14 cellular contexts compared by ENCODE assay signal in the genomic region with DNA sequence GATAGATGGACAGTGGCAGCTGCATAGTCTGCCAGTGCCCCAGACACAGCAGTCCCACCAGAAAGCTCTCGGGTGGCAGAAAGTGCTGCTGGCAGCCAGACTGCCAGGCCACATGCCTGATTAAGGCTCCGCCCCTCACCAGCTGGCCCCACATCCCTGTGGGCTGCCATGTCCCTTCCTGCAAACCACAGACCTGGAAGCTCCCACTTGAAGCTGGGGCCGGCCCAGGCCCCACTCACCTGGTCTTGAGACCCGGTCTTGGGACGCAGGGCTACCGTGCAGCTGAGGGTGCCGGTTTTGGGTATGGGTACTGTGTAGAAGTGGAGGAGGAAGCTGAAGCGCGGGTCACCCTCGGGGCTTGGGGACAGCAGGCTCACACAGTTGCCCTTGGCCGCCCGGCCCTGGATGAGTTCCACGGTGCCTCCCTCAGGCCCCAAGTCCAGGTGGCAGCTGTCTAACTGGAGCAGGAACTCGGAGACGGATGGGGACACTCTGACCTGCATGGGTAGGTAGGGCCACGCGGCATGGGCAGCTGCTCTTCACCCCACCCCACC. TPM values are rescaled to one million over a fixed set of nuclear protein-coding genes. Genes with fewer than 3 reads are reported as not detected.
DNase-seq lines count a peak whose midpoint lies in the region; ATAC-seq, FAIRE-seq and TF ChIP-seq lines count a peak whose summit lies in the region.
"Had no signal": no experiment of that assay in that cellular context is flagged by ENCODE, and none has a peak within 500 bp of the region (broad histone marks: within the 10 kb centered on the region; RNA-seq: fewer than 3 reads in every experiment).

No MANE protein-coding gene starts in this region.

- in situ Hi-C loops in HepG2 (cut with HindIII; ENCODE audit: extremely low pct_ligation_motif_present, low pct_unique_long_range_greater_than_20kb): no loop called here

- no peaks in the 10 kb centered on the region for H3K4me1 Mint-ChIP-seq in activated CD4-positive, alpha-beta memory T cell treated with anti-CD3 and anti-CD28 coated beads, Interleukin-2, amount 10 ng/mL, durations not matched to agents 7 days and 5 days

- H3K9me3 ChIP-seq in BLaER1: no peaks in the 10 kb centered on the region
- no peaks in the 10 kb centered on the region for H3K9me3 ChIP-seq in DND-41 (ENCODE audit: insufficient read depth, low read length, severe bottlenecking)
- no peaks in the 10 kb centered on the region for H3K9me3 ChIP-seq in HepG2 (ENCODE audit: low read length)
- no peaks in the 10 kb centered on the region for H3K9me3 ChIP-seq in gastroesophageal sphincter

- H2AFZ ChIP-seq in DND-41 (ENCODE audit: low read depth, low read length): no peak overlapping the region
- no peak overlapping the region for H2AFZ ChIP-seq in HepG2 (ENCODE audit: low read length)

- FAIRE-seq in HepG2 (lab: Jason Lieb, UNC): no peak

- no peaks in the 10 kb centered on the region for H3K27me3 ChIP-seq in BLaER1
- H3K27me3 ChIP-seq in DND-41 (ENCODE audit: insufficient read depth, low read length, poor library complexity): no peaks in the 10 kb centered on the region
- no peaks in the 10 kb centered on the region for H3K27me3 ChIP-seq in HepG2 (ENCODE audit: control insufficient read depth in 1 of 2, insufficient read depth in 2 of 2, low read length in 2 of 2)
- H3K27me3 ChIP-seq in gastroesophageal sphincter: no peaks in the 10 kb centered on the region

- H3K36me3 ChIP-seq in BLaER1 (peaks cover 94% of the 10 kb centered on the region), DND-41 (ENCODE audit: insufficient read depth, low read length) (peaks cover 39% of the 10 kb centered on the region), HepG2 (replicated peaks in 1 of 2; ENCODE audit: control insufficient read depth in 1 of 2, insufficient read depth in 2 of 2, low read length in 2 of 2) (peaks cover 3 to 9% of the 10 kb centered on the region in 2 experiments; a peak in 3 of 5 replicates), gastroesophageal sphincter (peaks cover 0 to 91% of the 10 kb centered on the region in 2 donors)

- no peaks in the 10 kb centered on the region for H3K79me2 ChIP-seq in DND-41 (ENCODE audit: insufficient read depth, low read length)
- no peaks in the 10 kb centered on the region for H3K79me2 ChIP-seq in HepG2 (ENCODE audit: insufficient read depth, low read length)

- intact Hi-C loops in HepG2 (cut with micrococcal nuclease; ENCODE audit: unreplicated experiment): no loop called here

- no peak for TF ChIP-seq RAD21 in HepG2 (CRISPR knock-in tag; IDR thresholded peaks at IDR 0.05)

- WGBS in HepG2 (ENCODE audit: low lambda C conversion rate): 91% methylated on average over 11 of the region's 17 CpGs
- 54 to 84% methylated on average over 5 to 6 of the region's 17 CpGs for WGBS in gastroesophageal sphincter (ENCODE audit: low coverage in 1 of 2), 2 donors

- peaks cover 18% of the 10 kb centered on the region for H3K36me3 Mint-ChIP-seq in activated CD4-positive, alpha-beta memory T cell treated with anti-CD3 and anti-CD28 coated beads, Interleukin-2, amount 10 ng/mL, durations not matched to agents 7 days and 5 days (ENCODE audit: low read depth)

- no TSS peak for BruUV-seq in HepG2 (replicated peaks; lab: Mats Ljungman, UMichigan)

- no peak overlapping the region for H3K4me3 ChIP-seq in BLaER1
- no peak overlapping the region for H3K4me3 ChIP-seq in DND-41 (ENCODE audit: low read depth in 1 of 2, low read length in 2 of 2)
- no peak overlapping the region for H3K4me3 ChIP-seq in HepG2 (replicated peaks in 1 of 3; ENCODE audit: insufficient read depth in 1 of 3, low read depth in 2 of 3, low read length in 3 of 3)
- no peak overlapping the region for H3K4me3 ChIP-seq in gastroesophageal sphincter

- H3K27ac ChIP-seq in BLaER1: peak overlapping the region; percentile 62
- no peak overlapping the region for H3K27ac ChIP-seq in DND-41 (ENCODE audit: low read length)
- no peak overlapping the region for H3K27ac ChIP-seq in HepG2 (ENCODE audit: extremely low read length, insufficient read depth, low read length)
- H3K27ac ChIP-seq in gastroesophageal sphincter: no peak overlapping the region

- no peak for TF ChIP-seq EP300 in HepG2 (IDR thresholded peaks at IDR 0.05; ENCODE audit: low read depth in 2 of 2, low read length in 2 of 2)
- no peak for TF ChIP-seq EP300 in HepG2 (CRISPR knock-in tag; IDR thresholded peaks at IDR 0.05; ENCODE audit: borderline replicate concordance)
- TF ChIP-seq EP300 in gastroesophageal sphincter (IDR thresholded peaks at IDR 0.05): no peak

- H3K9ac ChIP-seq in BLaER1: peak overlapping the region; percentile 48; the same call in 1 of the 2 replicates
- no peak overlapping the region for H3K9ac ChIP-seq in DND-41 (ENCODE audit: low read depth, low read length)
- no peak overlapping the region for H3K9ac ChIP-seq in HepG2 (ENCODE audit: insufficient read depth, low read depth, low read length)

- peak; percentile 9; the same call in 2 of the 3 replicates for ATAC-seq in DND-41 (ENCODE audit: insufficient read depth, low read depth)
- no peak; the same call in 2 of the 3 replicates for ATAC-seq in HepG2
- no peak for ATAC-seq in HG02870 (IDR thresholded peaks at IDR 0.05; ENCODE audit: unreplicated experiment)
- no peak for ATAC-seq in gastroesophageal sphincter

- H3K27ac Mint-ChIP-seq in activated CD4-positive, alpha-beta memory T cell treated with anti-CD3 and anti-CD28 coated beads, Interleukin-2, amount 10 ng/mL, durations not matched to agents 7 days and 5 days: peak overlapping the region; percentile 10

- DNase-seq in DND-41: no peak
- no peak for DNase-seq in activated CD4-positive, alpha-beta memory T cell treated with anti-CD3 and anti-CD28 coated beads, Interleukin-2, amount 10 ng/mL, durations not matched to agents 7 days and 5 days
- DNase-seq in HepG2 (ENCODE audit: low spot score): no peak
- DNase-seq in cerebellar nuclear complex (lab: John Stamatoyannopoulos, UW): no peak
- DNase-seq in middle frontal gyrus (ENCODE audit: extremely low spot score, low spot score): no peak
- DNase-seq: activated effector memory CD4-positive, alpha-beta T cell treated with anti-CD3 and anti-CD28 coated beads, Interleukin-2, amount 50 U/mL, for 16 hours; naive B cell; NCI-H1092; NCI-H510A; stimulated activated naive CD4-positive, alpha-beta T cell treated with Interleukin-2 at 50 U/mL for 16 hours; T-helper 9 cell had no signal

- H3K27me3 Mint-ChIP-seq in activated CD4-positive, alpha-beta memory T cell treated with anti-CD3 and anti-CD28 coated beads, Interleukin-2, amount 10 ng/mL, durations not matched to agents 7 days and 5 days: no peaks in the 10 kb centered on the region
- H3K27me3 Mint-ChIP-seq: naive B cell had no signal

- POLR2A ChIA-PET in activated CD4-positive, alpha-beta memory T cell treated with anti-CD3 and anti-CD28 coated beads, Interleukin-2, amount 10 ng/mL, durations not matched to agents 7 days and 5 days (lab: Charles Lee): interaction anchor here (1.1 to 1.2 kb wide), 3 partner anchors 15 to 81 kb away, joined by 3 to 4 read pairs (median 3); a partner anchor contains a TSS
- POLR2A ChIA-PET in HepG2 (lab: Yijun Ruan, JAX): interaction anchor here (1.3 kb wide), 1 partner anchor 16 kb away, joined by 4 read pairs; no protein-coding TSS in a partner anchor

- CTCF ChIA-PET in activated CD4-positive, alpha-beta memory T cell treated with anti-CD3 and anti-CD28 coated beads, Interleukin-2, amount 10 ng/mL, durations not matched to agents 7 days and 5 days (lab: Charles Lee): no interaction called here
- CTCF ChIA-PET in HepG2 (lab: Yijun Ruan, JAX; ENCODE audit: low intra/inter-chr PET ratio, low total read pairs): no interaction called here

- TF ChIP-seq POLR2A in HepG2 (IDR thresholded peaks at IDR 0.05; ENCODE audit: insufficient read depth in 1 of 2, low read depth in 2 of 2, low read length in 2 of 2): no peak
- TF ChIP-seq POLR2A in gastroesophageal sphincter (IDR thresholded peaks at IDR 0.05): no peak

- H4K20me1 ChIP-seq in BLaER1 (peaks cover 65% of the 10 kb centered on the region), DND-41 (ENCODE audit: insufficient read depth, low read length) (no peaks in the 10 kb centered on the region; the same call in 1 of the 2 replicates), HepG2 (ENCODE audit: insufficient read depth, low read length) (no peaks in the 10 kb centered on the region)

- no peaks in the 10 kb centered on the region for H3K9me3 Mint-ChIP-seq in activated CD4-positive, alpha-beta memory T cell treated with anti-CD3 and anti-CD28 coated beads, Interleukin-2, amount 10 ng/mL, durations not matched to agents 7 days and 5 days
- H3K9me3 Mint-ChIP-seq: naive B cell had no signal

- peaks cover 26% of the 10 kb centered on the region for H3K4me1 ChIP-seq in BLaER1
- no peaks in the 10 kb centered on the region for H3K4me1 ChIP-seq in DND-41 (ENCODE audit: insufficient read depth, low read length)
- peaks cover 14% of the 10 kb centered on the region for H3K4me1 ChIP-seq in HepG2 (ENCODE audit: insufficient read depth, low read length)
- H3K4me1 ChIP-seq in gastroesophageal sphincter: peaks cover 0 to 9% (median 0%) of the 10 kb centered on the region in 3 donors

- H3K4me2 ChIP-seq in BLaER1 (peak overlapping the region; percentile 18), DND-41 (ENCODE audit: insufficient read depth, low read length) (no peak overlapping the region), HepG2 (ENCODE audit: low read depth, low read length) (no peak overlapping the region)

- TF ChIP-seq CTCF in DND-41 (IDR thresholded peaks at IDR 0.05; ENCODE audit: borderline replicate concordance, extremely low read depth, low read length, poor library complexity, severe bottlenecking) (no peak), HepG2 (CRISPR knock-in tag; IDR thresholded peaks at IDR 0.05) (no peak), gastroesophageal sphincter (IDR thresholded peaks at IDR 0.05) (no peak)

- no peak overlapping the region for H3K4me3 Mint-ChIP-seq in activated CD4-positive, alpha-beta memory T cell treated with anti-CD3 and anti-CD28 coated beads, Interleukin-2, amount 10 ng/mL, durations not matched to agents 7 days and 5 days
- H3K4me3 Mint-ChIP-seq: naive B cell had no signal

RNA-seq across cellular contexts. Expression of a gene that starts 15.3 kb away (rescaled TPM):
- total RNA-seq in activated CD4-positive, alpha-beta memory T cell treated with anti-CD3 and anti-CD28 coated beads, Interleukin-2, amount 10 ng/mL, durations not matched to agents 7 days and 5 days: 10 to 100 TPM; 65.6 to 65.8 TPM
- total RNA-seq in HepG2 (2016; rRNA removed; fragmentation: Illumina TruSeq; extraction: Trizol) (20.3 and 35.6 TPM in 2 replicates), gastroesophageal sphincter (10 to 100 TPM; 42.5 to 91.4 (median 63.2) TPM)
- total RNA-seq in HepG2 (2016; cell fraction: cytosol; rRNA removed; fragmentation: Illumina TruSeq; extraction: Trizol; ENCODE audit: low read depth): 7.4 and 10.3 TPM in 2 replicates
- 18.5 and 37.2 TPM in 2 replicates for total RNA-seq in HepG2 (2016; cell fraction: insoluble cytoplasmic fraction; rRNA removed; fragmentation: Illumina TruSeq; extraction: Trizol)
- total RNA-seq in HepG2 (2016; cell fraction: membrane; rRNA removed; fragmentation: Illumina TruSeq; extraction: Trizol): 18.1 and 18.9 TPM in 2 replicates
- 26.8 and 31.7 TPM in 2 replicates for total RNA-seq in HepG2 (2016; cell fraction: nucleus; rRNA removed; fragmentation: Illumina TruSeq; extraction: Trizol)
- 36.8 and 41.3 TPM in 2 replicates for polyA plus RNA-seq in HepG2 (2011; rRNA removed)
- 20.2 and 34.2 TPM in 2 replicates for polyA plus RNA-seq in HepG2 (2011; cell fraction: cytosol; rRNA removed)
- 102 and 128 TPM in 2 replicates for polyA plus RNA-seq in HepG2 (2011; cell fraction: nucleus; rRNA removed)
- 16.9 and 23.2 TPM in 2 replicates for polyA plus RNA-seq in HepG2 (2012)
- 8.3 and 9.4 TPM in 2 replicates for polyA plus RNA-seq in HepG2 (2016; cell fraction: cytosol; fragmentation: Illumina TruSeq; extraction: Trizol; ENCODE audit: low read depth)
- polyA plus RNA-seq in HepG2 (2016; cell fraction: insoluble cytoplasmic fraction; fragmentation: Illumina TruSeq; extraction: Trizol; ENCODE audit: low read depth): 21.4 and 32.6 TPM in 2 replicates
- 12.8 and 13.0 TPM in 2 replicates for polyA plus RNA-seq in HepG2 (2016; cell fraction: membrane; fragmentation: Illumina TruSeq; extraction: Trizol; ENCODE audit: low read depth)
- polyA plus RNA-seq in HepG2 (2016; cell fraction: nucleus; fragmentation: Illumina TruSeq; extraction: Trizol; ENCODE audit: insufficient read depth, low read depth): 68.3 and 83.1 TPM in 2 replicates
- 71.8 and 195 TPM in 2 replicates for polyA minus RNA-seq in HepG2 (2011; rRNA and poly(A)+ RNA removed; ENCODE audit: low replicate concordance)
- 13.5 and 19.9 TPM in 2 replicates for polyA minus RNA-seq in HepG2 (2011; cell fraction: cytosol; rRNA and poly(A)+ RNA removed)
- 25.4 and 26.6 TPM in 2 replicates for polyA minus RNA-seq in HepG2 (2011; cell fraction: nucleus; rRNA and poly(A)+ RNA removed)

RNA-seq across cellular contexts. Expression of a gene that starts 32.1 kb away (rescaled TPM):
- total RNA-seq in activated CD4-positive, alpha-beta memory T cell treated with anti-CD3 and anti-CD28 coated beads, Interleukin-2, amount 10 ng/mL, durations not matched to agents 7 days and 5 days: 100 to 1,000 TPM; 112 to 115 TPM
- 16.8 TPM in 2 replicates for total RNA-seq in HepG2 (2016; rRNA removed; fragmentation: Illumina TruSeq; extraction: Trizol)
- 5.3 and 6.3 TPM in 2 replicates for total RNA-seq in HepG2 (2016; cell fraction: cytosol; rRNA removed; fragmentation: Illumina TruSeq; extraction: Trizol; ENCODE audit: low read depth)
- 14.3 and 15.5 TPM in 2 replicates for total RNA-seq in HepG2 (2016; cell fraction: insoluble cytoplasmic fraction; rRNA removed; fragmentation: Illumina TruSeq; extraction: Trizol)
- total RNA-seq in HepG2 (2016; cell fraction: membrane; rRNA removed; fragmentation: Illumina TruSeq; extraction: Trizol): 13.1 and 13.7 TPM in 2 replicates
- total RNA-seq in HepG2 (2016; cell fraction: nucleus; rRNA removed; fragmentation: Illumina TruSeq; extraction: Trizol): 13.7 and 14.2 TPM in 2 replicates
- 21.5 and 26.1 TPM in 2 replicates for polyA plus RNA-seq in HepG2 (2011; rRNA removed)
- polyA plus RNA-seq in HepG2 (2011; cell fraction: cytosol; rRNA removed): 16.1 and 24.8 TPM in 2 replicates
- 85.3 and 97.2 TPM in 2 replicates for polyA plus RNA-seq in HepG2 (2011; cell fraction: nucleus; rRNA removed)
- polyA plus RNA-seq in HepG2 (2012): 18.5 and 23.5 TPM in 2 replicates
- polyA plus RNA-seq in HepG2 (2016; cell fraction: cytosol; fragmentation: Illumina TruSeq; extraction: Trizol; ENCODE audit: low read depth): 7.2 and 7.8 TPM in 2 replicates
- polyA plus RNA-seq in HepG2 (2016; cell fraction: insoluble cytoplasmic fraction; fragmentation: Illumina TruSeq; extraction: Trizol; ENCODE audit: low read depth): 21.4 and 33.5 TPM in 2 replicates
- 10.9 and 12.8 TPM in 2 replicates for polyA plus RNA-seq in HepG2 (2016; cell fraction: membrane; fragmentation: Illumina TruSeq; extraction: Trizol; ENCODE audit: low read depth)
- 35.3 and 35.6 TPM in 2 replicates for polyA plus RNA-seq in HepG2 (2016; cell fraction: nucleus; fragmentation: Illumina TruSeq; extraction: Trizol; ENCODE audit: insufficient read depth, low read depth)
- 47.9 and 105 TPM in 2 replicates for polyA minus RNA-seq in HepG2 (2011; rRNA and poly(A)+ RNA removed; ENCODE audit: low replicate concordance)
- 13.9 and 18.8 TPM in 2 replicates for polyA minus RNA-seq in HepG2 (2011; cell fraction: cytosol; rRNA and poly(A)+ RNA removed)
- polyA minus RNA-seq in HepG2 (2011; cell fraction: nucleus; rRNA and poly(A)+ RNA removed): 27.6 and 29.4 TPM in 2 replicates
- total RNA-seq in gastroesophageal sphincter: 10 to 100 TPM; 81.8 to 92.8 (median 86.5) TPM

RNA-seq across cellular contexts. Expression of a gene that starts 36.5 kb away (rescaled TPM):
- 10 to 100 TPM; 13.1 to 14.1 TPM for total RNA-seq in activated CD4-positive, alpha-beta memory T cell treated with anti-CD3 and anti-CD28 coated beads, Interleukin-2, amount 10 ng/mL, durations not matched to agents 7 days and 5 days
- 0.02 TPM in 1 of 2 replicates, not detected in the other for total RNA-seq in HepG2 (2016; rRNA removed; fragmentation: Illumina TruSeq; extraction: Trizol)
- total RNA-seq in HepG2 (2016; cell fraction: cytosol; rRNA removed; fragmentation: Illumina TruSeq; extraction: Trizol; ENCODE audit: low read depth): not detected in 2 replicates
- 0.07 and 0.17 TPM in 2 replicates for total RNA-seq in HepG2 (2016; cell fraction: insoluble cytoplasmic fraction; rRNA removed; fragmentation: Illumina TruSeq; extraction: Trizol)
- 0.07 and 0.22 TPM in 2 replicates for total RNA-seq in HepG2 (2016; cell fraction: membrane; rRNA removed; fragmentation: Illumina TruSeq; extraction: Trizol)
- 0.25 TPM in 1 of 2 replicates, not detected in the other for total RNA-seq in HepG2 (2016; cell fraction: nucleus; rRNA removed; fragmentation: Illumina TruSeq; extraction: Trizol)
- polyA plus RNA-seq in HepG2 (2011; rRNA removed): 1.1 and 1.4 TPM in 2 replicates
- polyA plus RNA-seq in HepG2 (2011; cell fraction: cytosol; rRNA removed): 0.82 and 1.1 TPM in 2 replicates
- 2.1 and 2.3 TPM in 2 replicates for polyA plus RNA-seq in HepG2 (2011; cell fraction: nucleus; rRNA removed)
- 1.4 and 1.5 TPM in 2 replicates for polyA plus RNA-seq in HepG2 (2012)
- not detected in 2 replicates for polyA plus RNA-seq in HepG2 (2016; cell fraction: cytosol; fragmentation: Illumina TruSeq; extraction: Trizol; ENCODE audit: low read depth)
- 0.08 TPM in 1 of 2 replicates, not detected in the other for polyA plus RNA-seq in HepG2 (2016; cell fraction: insoluble cytoplasmic fraction; fragmentation: Illumina TruSeq; extraction: Trizol; ENCODE audit: low read depth)
- 0.06 and 0.13 TPM in 2 replicates for polyA plus RNA-seq in HepG2 (2016; cell fraction: membrane; fragmentation: Illumina TruSeq; extraction: Trizol; ENCODE audit: low read depth)
- 0.20 and 0.22 TPM in 2 replicates for polyA plus RNA-seq in HepG2 (2016; cell fraction: nucleus; fragmentation: Illumina TruSeq; extraction: Trizol; ENCODE audit: insufficient read depth, low read depth)
- polyA minus RNA-seq in HepG2 (2011; rRNA and poly(A)+ RNA removed; ENCODE audit: low replicate concordance): 1.2 and 26.5 TPM in 2 replicates
- 0.30 and 0.62 TPM in 2 replicates for polyA minus RNA-seq in HepG2 (2011; cell fraction: cytosol; rRNA and poly(A)+ RNA removed)
- 0.75 and 0.90 TPM in 2 replicates for polyA minus RNA-seq in HepG2 (2011; cell fraction: nucleus; rRNA and poly(A)+ RNA removed)
- 10 to 100 TPM; 21.3 to 76.5 (median 48.0) TPM for total RNA-seq in gastroesophageal sphincter

RNA-seq across cellular contexts. Expression of a gene that starts 39.5 kb away (rescaled TPM):
- total RNA-seq in activated CD4-positive, alpha-beta memory T cell treated with anti-CD3 and anti-CD28 coated beads, Interleukin-2, amount 10 ng/mL, durations not matched to agents 7 days and 5 days: 10 to 100 TPM; 80.8 to 81.9 TPM
- total RNA-seq in HepG2 (2016; rRNA removed; fragmentation: Illumina TruSeq; extraction: Trizol): not detected in 2 replicates
- total RNA-seq in HepG2 (2016; cell fraction: cytosol; rRNA removed; fragmentation: Illumina TruSeq; extraction: Trizol; ENCODE audit: low read depth): not detected in 2 replicates
- total RNA-seq in HepG2 (2016; cell fraction: insoluble cytoplasmic fraction; rRNA removed; fragmentation: Illumina TruSeq; extraction: Trizol): not detected in 2 replicates
- total RNA-seq in HepG2 (2016; cell fraction: membrane; rRNA removed; fragmentation: Illumina TruSeq; extraction: Trizol): not detected in 2 replicates
- not detected in 2 replicates for total RNA-seq in HepG2 (2016; cell fraction: nucleus; rRNA removed; fragmentation: Illumina TruSeq; extraction: Trizol)
- polyA plus RNA-seq in HepG2 (2011; rRNA removed): not detected in 2 replicates
- polyA plus RNA-seq in HepG2 (2011; cell fraction: cytosol; rRNA removed): 0.03 TPM in 1 of 2 replicates, not detected in the other
- polyA plus RNA-seq in HepG2 (2011; cell fraction: nucleus; rRNA removed): not detected in 2 replicates
- 0.19 TPM in 1 of 2 replicates, not detected in the other for polyA plus RNA-seq in HepG2 (2012)
- polyA plus RNA-seq in HepG2 (2016; cell fraction: cytosol; fragmentation: Illumina TruSeq; extraction: Trizol; ENCODE audit: low read depth): not detected in 2 replicates
- polyA plus RNA-seq in HepG2 (2016; cell fraction: insoluble cytoplasmic fraction; fragmentation: Illumina TruSeq; extraction: Trizol; ENCODE audit: low read depth): not detected in 2 replicates
- polyA plus RNA-seq in HepG2 (2016; cell fraction: membrane; fragmentation: Illumina TruSeq; extraction: Trizol; ENCODE audit: low read depth): not detected in 2 replicates
- not detected in 2 replicates for polyA plus RNA-seq in HepG2 (2016; cell fraction: nucleus; fragmentation: Illumina TruSeq; extraction: Trizol; ENCODE audit: insufficient read depth, low read depth)
- 0.20 and 0.84 TPM in 2 replicates for polyA minus RNA-seq in HepG2 (2011; rRNA and poly(A)+ RNA removed; ENCODE audit: low replicate concordance)
- polyA minus RNA-seq in HepG2 (2011; cell fraction: cytosol; rRNA and poly(A)+ RNA removed): not detected in 2 replicates
- polyA minus RNA-seq in HepG2 (2011; cell fraction: nucleus; rRNA and poly(A)+ RNA removed): not detected in 2 replicates
- total RNA-seq in gastroesophageal sphincter: 10 to 100 TPM in 1 of 4 donors, 1 to 10 TPM in 3; 6.1 to 12.1 (median 8.5) TPM

RNA-seq across cellular contexts. Expression of a gene that starts 59.5 kb away (rescaled TPM):
- total RNA-seq in activated CD4-positive, alpha-beta memory T cell treated with anti-CD3 and anti-CD28 coated beads, Interleukin-2, amount 10 ng/mL, durations not matched to agents 7 days and 5 days: 10 to 100 TPM; 80.9 to 81.9 TPM
- total RNA-seq in HepG2 (2016; rRNA removed; fragmentation: Illumina TruSeq; extraction: Trizol) (25.7 and 32.8 TPM in 2 replicates), gastroesophageal sphincter (10 to 100 TPM; 46.7 to 73.9 (median 49.7) TPM)
- total RNA-seq in HepG2 (2016; cell fraction: cytosol; rRNA removed; fragmentation: Illumina TruSeq; extraction: Trizol; ENCODE audit: low read depth): 12.5 and 17.4 TPM in 2 replicates
- 27.8 and 33.7 TPM in 2 replicates for total RNA-seq in HepG2 (2016; cell fraction: insoluble cytoplasmic fraction; rRNA removed; fragmentation: Illumina TruSeq; extraction: Trizol)
- 18.2 and 19.8 TPM in 2 replicates for total RNA-seq in HepG2 (2016; cell fraction: membrane; rRNA removed; fragmentation: Illumina TruSeq; extraction: Trizol)
- total RNA-seq in HepG2 (2016; cell fraction: nucleus; rRNA removed; fragmentation: Illumina TruSeq; extraction: Trizol): 13.7 and 15.3 TPM in 2 replicates
- 19.1 and 28.5 TPM in 2 replicates for polyA plus RNA-seq in HepG2 (2011; rRNA removed)
- polyA plus RNA-seq in HepG2 (2011; cell fraction: cytosol; rRNA removed): 29.9 and 38.0 TPM in 2 replicates
- 34.1 and 55.6 TPM in 2 replicates for polyA plus RNA-seq in HepG2 (2011; cell fraction: nucleus; rRNA removed)
- polyA plus RNA-seq in HepG2 (2012): 17.5 and 23.3 TPM in 2 replicates
- polyA plus RNA-seq in HepG2 (2016; cell fraction: cytosol; fragmentation: Illumina TruSeq; extraction: Trizol; ENCODE audit: low read depth): 28.9 and 48.9 TPM in 2 replicates
- polyA plus RNA-seq in HepG2 (2016; cell fraction: insoluble cytoplasmic fraction; fragmentation: Illumina TruSeq; extraction: Trizol; ENCODE audit: low read depth): 44.7 and 50.7 TPM in 2 replicates
- polyA plus RNA-seq in HepG2 (2016; cell fraction: membrane; fragmentation: Illumina TruSeq; extraction: Trizol; ENCODE audit: low read depth): 31.6 and 41.6 TPM in 2 replicates
- 39.2 and 40.7 TPM in 2 replicates for polyA plus RNA-seq in HepG2 (2016; cell fraction: nucleus; fragmentation: Illumina TruSeq; extraction: Trizol; ENCODE audit: insufficient read depth, low read depth)
- polyA minus RNA-seq in HepG2 (2011; rRNA and poly(A)+ RNA removed; ENCODE audit: low replicate concordance): 3.6 and 45.8 TPM in 2 replicates
- 3.8 and 5.4 TPM in 2 replicates for polyA minus RNA-seq in HepG2 (2011; cell fraction: cytosol; rRNA and poly(A)+ RNA removed)
- polyA minus RNA-seq in HepG2 (2011; cell fraction: nucleus; rRNA and poly(A)+ RNA removed): 1.7 and 4.1 TPM in 2 replicates

Comparison
In these comparisons a context has a peak if more than half of its experiments do, and no peak if none do; other contexts are left out.
1. RNA of a gene that starts 36.5 kb away (total RNA-seq): 21.3 to 76.5 TPM in gastroesophageal sphincter and 13.1 to 14.1 TPM in activated CD4-positive, alpha-beta memory T cell treated with anti-CD3 and anti-CD28 coated beads, Interleukin-2, amount 10 ng/mL, durations not matched to agents 7 days and 5 days; 0.02 to 0.25 TPM in HepG2; every median in the first group is over 10 times any median in the second.